ENCODE assay signal across 6 cellular contexts in genomic region chr20:53566623-53567022, GRCh38. TPM values are rescaled to one million over a fixed set of nuclear protein-coding genes. Genes with fewer than 3 reads are reported as not detected.
DNase-seq lines count a peak whose midpoint lies in the region; ATAC-seq, FAIRE-seq and TF ChIP-seq lines count a peak whose summit lies in the region.
"Not testable (repeated sequence)": the region's sequence is repeated elsewhere in the genome, so short reads cannot be mapped to it uniquely, and the experiment has no call there.

No MANE protein-coding gene starts in this region.

- not testable (repeated sequence) for TF ChIP-seq RAD21 in GM12878 (IDR thresholded peaks at IDR 0.05; ENCODE audit: insufficient read depth, low read depth, low read length)

- not testable (repeated sequence) for TF ChIP-seq EP300 in GM12878 (IDR thresholded peaks at IDR 0.05; ENCODE audit: borderline replicate concordance in 1 of 2, control insufficient read depth in 1 of 2, low read depth in 2 of 2, low read length in 2 of 2)

- H4K20me1 ChIP-seq in DND-41 (ENCODE audit: insufficient read depth, low read length), result peaks cover 31% of the 10 kb centered on the region
- H4K20me1 ChIP-seq in GM12878 (ENCODE audit: control insufficient read depth, insufficient read depth), result not testable (repeated sequence)

- not testable (repeated sequence) for H3K4me1 ChIP-seq in DND-41 (ENCODE audit: insufficient read depth, low read length); GM12878 (ENCODE audit: control insufficient read depth, insufficient read depth, low read length)
- H3K4me1 ChIP-seq in right atrium auricular region, result peaks cover 0 to 11% of the 10 kb centered on the region in 2 donors

- not testable (repeated sequence) for H3K27ac Mint-ChIP-seq in osteocyte (ENCODE audit: unreplicated experiment); type B pancreatic cell

- not testable (repeated sequence) for ATAC-seq in DND-41 (ENCODE audit: insufficient read depth, low read depth); GM12878

- peak; percentile 3 for DNase-seq in DND-41
- peak; percentile 46 for DNase-seq in activated CD8-positive, alpha-beta memory T cell treated with anti-CD3 and anti-CD28 coated beads for 24 hours
- not testable (repeated sequence) for DNase-seq in GM12878 (ENCODE audit: low read depth, low spot score)
- peak; percentile 49 for DNase-seq in right atrium auricular region (ENCODE audit: low spot score)
- peak; percentile 48 for DNase-seq in osteocyte (ENCODE audit: extremely low spot score, unreplicated experiment)
- DNase-seq in type B pancreatic cell (ENCODE audit: extremely low spot score, unreplicated experiment), result peak; percentile 39

- intact Hi-C loops in GM12878 (cut with micrococcal nuclease; ENCODE audit: unreplicated experiment), result not testable (repeated sequence)

- H3K4me3 Mint-ChIP-seq in osteocyte (ENCODE audit: unreplicated experiment); type B pancreatic cell: not testable (repeated sequence)

- H3K79me2 ChIP-seq in DND-41 (ENCODE audit: insufficient read depth, low read length) (peaks cover 34% of the 10 kb centered on the region), GM12878 (ENCODE audit: control insufficient read depth, insufficient read depth, low read length) (peaks cover 25% of the 10 kb centered on the region)

- peaks cover 67% of the 10 kb centered on the region for H3K36me3 ChIP-seq in DND-41 (ENCODE audit: insufficient read depth, low read length)
- H3K36me3 ChIP-seq in GM12878 (ENCODE audit: control insufficient read depth in 2 of 2, insufficient read depth in 2 of 2, low read length in 1 of 2), result peaks cover 7 to 37% of the 10 kb centered on the region in 2 experiments
- H3K36me3 ChIP-seq in right atrium auricular region, result peaks cover 32% of the 10 kb centered on the region

- FAIRE-seq in GM12878 (lab: Jason Lieb, UNC), result not testable (repeated sequence)

- in situ Hi-C loops in GM12878 (cut with MboI), result loop anchor here (25.0 kb wide), 1 partner anchor 1071 kb away; no protein-coding TSS in a partner anchor

- not testable (repeated sequence) for TF ChIP-seq CTCF in DND-41 (IDR thresholded peaks at IDR 0.05; ENCODE audit: borderline replicate concordance, extremely low read depth, low read length, poor library complexity, severe bottlenecking); GM12878 (IDR thresholded peaks at IDR 0.05 in 2 of 3, conservative IDR thresholded peaks at IDR 0.05 in 1 of 3; ENCODE audit: control insufficient read depth in 2 of 3, extremely low read depth in 1 of 3, insufficient read depth in 1 of 3, low read depth in 3 of 3, low read length in 3 of 3); right atrium auricular region (IDR thresholded peaks at IDR 0.05); osteocyte (IDR thresholded peaks at IDR 0.05); type B pancreatic cell (conservative IDR thresholded peaks at IDR 0.05)

- not testable (repeated sequence) for H3K27ac ChIP-seq in DND-41 (ENCODE audit: low read length); GM12878 (ENCODE audit: control insufficient read depth, insufficient read depth); right atrium auricular region

- H3K36me3 Mint-ChIP-seq in osteocyte (ENCODE audit: unreplicated experiment) (peaks cover 39% of the 10 kb centered on the region), type B pancreatic cell (peaks cover 31% of the 10 kb centered on the region)

- H3K4me3 ChIP-seq in DND-41 (ENCODE audit: low read depth in 1 of 2, low read length in 2 of 2); GM12878; right atrium auricular region: not testable (repeated sequence)

- H3K4me1 Mint-ChIP-seq in osteocyte (ENCODE audit: unreplicated experiment); type B pancreatic cell (ENCODE audit: unreplicated experiment): not testable (repeated sequence)

- CTCF ChIA-PET in GM12878 (lab: Yijun Ruan, JAX), result interaction anchor here (1.1 to 1.8 kb wide), 2 partner anchors 11 to 19 kb away, joined by 4 to 5 read pairs; no protein-coding TSS in a partner anchor

- H3K9ac ChIP-seq in DND-41 (ENCODE audit: low read depth, low read length); GM12878 (ENCODE audit: control insufficient read depth, insufficient read depth, low read length): not testable (repeated sequence)

- H3K9me3 Mint-ChIP-seq in osteocyte (ENCODE audit: unreplicated experiment); type B pancreatic cell: not testable (repeated sequence)

- not testable (repeated sequence) for TF ChIP-seq POLR2A in GM12878 (IDR thresholded peaks at IDR 0.05; ENCODE audit: low read depth, low read length)

- 96% methylated on average over 9 of the region's 9 CpGs for WGBS in GM12878 (ENCODE audit: insufficient coverage, insufficient replicate concordance, low lambda C conversion rate, missing lambda C conversion rate)

- not testable (repeated sequence) for H3K27me3 ChIP-seq in DND-41 (ENCODE audit: insufficient read depth, low read length, poor library complexity); GM12878 (replicated peaks in 1 of 2; ENCODE audit: control insufficient read depth in 2 of 2, insufficient read depth in 2 of 2, low read length in 1 of 2); right atrium auricular region

- H3K9me3 ChIP-seq in DND-41 (ENCODE audit: insufficient read depth, low read length, severe bottlenecking); GM12878 (replicated peaks; ENCODE audit: control insufficient read depth, insufficient read depth, low read length); right atrium auricular region: not testable (repeated sequence)

- not testable (repeated sequence) for BruUV-seq in GM12878 (replicated peaks; lab: Mats Ljungman, UMichigan)

- POLR2A ChIA-PET in GM12878 (lab: Charles Lee), result interaction anchor here (0.7 to 0.8 kb wide), 2 partner anchors 12 to 752 kb away, joined by 3 to 6 read pairs; no protein-coding TSS in a partner anchor

- SMC1A ChIA-PET in GM12878 (lab: Charles Lee; ENCODE audit: uncharacterized antibody, unreplicated experiment), result interaction anchor here (1.5 to 1.6 kb wide), 2 partner anchors 170 to 349 kb away, joined by 4 to 5 read pairs; no protein-coding TSS in a partner anchor

- H3K4me2 ChIP-seq in DND-41 (ENCODE audit: insufficient read depth, low read length); GM12878 (ENCODE audit: control insufficient read depth, insufficient read depth): not testable (repeated sequence)

- RAD21 ChIA-PET in GM12878 (lab: Charles Lee; ENCODE audit: unreplicated experiment), result interaction anchor here (1.0 kb wide), 1 partner anchor 373 kb away, joined by 4 read pairs; no protein-coding TSS in a partner anchor

- not testable (repeated sequence) for H2AFZ ChIP-seq in DND-41 (ENCODE audit: low read depth, low read length); GM12878 (ENCODE audit: control insufficient read depth, low read depth, low read length)

- H3K27me3 Mint-ChIP-seq in osteocyte (ENCODE audit: unreplicated experiment); type B pancreatic cell: not testable (repeated sequence)

TF ChIP-seq in GM12878, 131 proteins besides CTCF, POLR2A, EP300 and RAD21:
- TF ChIP-seq NFXL1 (IDR thresholded peaks at IDR 0.05; ENCODE audit: borderline replicate concordance) (peak; percentile 40; the same call in 1 of the 2 replicates), SMARCA5 (IDR thresholded peaks at IDR 0.05) (0 out of 2 replicates have a peak, but pooled peaks have one; percentile 23)
TF ChIP-seq in GM12878: peak in this region for 2; not testable (repeated sequence) for 129.

RNA-seq across cellular contexts. Expression of gene ZNF217, which starts 27.0 kb away (rescaled TPM):
- total RNA-seq in GM12878 (2013; cell fraction: nucleolus; rRNA removed), result 213 and 215 TPM in 2 replicates
- total RNA-seq in GM12878 (2014; rRNA removed) (40.8 and 45.6 TPM in 2 replicates), GM12878 (2014; rRNA removed; fragmentation: Illumina TruSeq; extraction: Trizol) (40.2 and 40.5 TPM in 2 replicates), GM12878 (2021) (76.6 and 81.3 TPM in 2 replicates), right atrium auricular region (10 to 100 TPM in 1 of 2 donors, 1 to 10 TPM in 1; 7.6 to 13.8 TPM), osteocyte (44.3 and 47.2 TPM in 2 replicates), type B pancreatic cell (ENCODE audit: low replicate concordance) (32.8 and 78.1 TPM in 2 replicates)
- polyA plus RNA-seq in GM12878 (2011; ENCODE audit: low read depth), result 20.6 TPM
- polyA plus RNA-seq in GM12878 (2011; rRNA removed) (48.1 and 54.3 TPM in 2 replicates), GM12878 (2014; fragmentation: Illumina TruSeq; extraction: Trizol) (54.8 and 62.7 TPM in 2 replicates), GM12878 (2014; fragmentation: Nextera tagmentation; extraction: Ambion mirVana) (10 to 100 TPM in 1 of 2 experiments, 1 to 10 TPM in 1; 8.5 to 12.4 TPM), GM12878 (2014; rRNA removed) (40.4 and 43.2 TPM in 2 replicates), GM12878 (2016; fragmentation: Nextera tagmentation; extraction: Ambion mirVana) (10 to 100 TPM; 14.0 to 16.9 TPM)
- polyA plus RNA-seq in GM12878 (2011; cell fraction: cytosol; rRNA removed), result 37.7 and 55.2 TPM in 2 replicates
- polyA plus RNA-seq in GM12878 (2011; cell fraction: nucleus; rRNA removed), result 47.8 and 55.7 TPM in 2 replicates
- polyA plus RNA-seq in GM12878 (2012), result 25.9 and 54.1 TPM in 2 replicates
- polyA minus RNA-seq in GM12878 (2011; rRNA and poly(A)+ RNA removed), result 87.0 and 96.8 TPM in 2 replicates
- polyA minus RNA-seq in GM12878 (2011; cell fraction: cytosol; rRNA and poly(A)+ RNA removed), result 42.6 and 44.9 TPM in 2 replicates
- 40.7 and 55.8 TPM in 2 replicates for polyA minus RNA-seq in GM12878 (2011; cell fraction: nucleus; rRNA and poly(A)+ RNA removed)
